ENCODE assay signal across 14 cellular contexts in the genomic region with DNA sequence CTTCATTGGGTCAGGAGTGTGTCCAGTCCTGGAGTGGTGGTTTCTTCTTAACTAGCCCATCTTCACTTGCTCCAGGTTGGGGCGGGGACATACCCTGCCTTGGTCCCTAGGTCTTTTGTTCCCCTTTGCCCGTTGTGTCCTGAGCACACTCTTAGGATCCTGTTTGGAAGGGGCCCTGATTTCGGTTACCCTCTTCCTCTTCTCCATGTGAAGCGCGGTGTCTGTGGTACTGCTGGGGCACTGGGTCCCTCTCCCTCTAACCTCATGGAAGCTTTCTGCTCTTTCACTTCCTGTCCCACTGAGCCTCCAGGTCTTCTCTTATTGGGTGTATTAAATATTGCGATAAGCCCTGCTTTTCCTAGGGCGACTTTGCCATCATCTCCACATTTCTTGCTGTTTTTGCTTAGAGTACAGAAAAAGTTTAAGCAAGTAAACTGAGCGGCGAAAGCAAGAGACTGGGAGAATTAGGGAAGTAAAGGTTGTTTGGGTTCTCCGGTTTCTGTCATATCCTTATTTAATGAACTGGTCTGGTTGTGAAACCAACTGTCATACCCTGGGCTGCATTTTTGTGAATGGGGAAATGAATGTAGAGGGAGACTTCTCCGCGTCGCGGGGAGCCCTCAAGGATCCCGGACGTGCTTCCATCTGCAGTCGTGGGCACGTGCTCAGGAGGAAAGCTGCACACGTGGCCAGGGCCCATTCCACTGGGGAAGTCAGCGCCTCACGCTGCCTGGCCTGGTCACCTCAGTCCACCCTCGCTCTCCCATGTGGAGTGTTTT.
DNase-seq lines count a peak whose midpoint lies in the region; ATAC-seq and TF ChIP-seq lines count a peak whose summit lies in the region.
"Had no signal": no experiment of that assay in that cellular context is flagged by ENCODE, and none has a peak within 500 bp of the region (broad histone marks: within the 10 kb centered on the region; RNA-seq: fewer than 3 reads in every experiment).

No MANE protein-coding gene starts in this region.

- DNase-seq in SIG-M5 treated with dmso at 0.1 percent for 504 hours (lab: John Stamatoyannopoulos, UW; ENCODE audit: unreplicated experiment) (peak; percentile 99), right atrium auricular region (ENCODE audit: low spot score) (no peak), sigmoid colon (peak; percentile 75), iPS-NIHi7 (ENCODE audit: extremely low spot score) (no peak), prostate gland (ENCODE audit: low spot score) (no peak), AG20443 (ENCODE audit: low spot score) (no peak), islet precursor cell (no peak)
- DNase-seq: activated CD8-positive, alpha-beta T cell treated with anti-CD3 and anti-CD28 coated beads for 36 hours; dermis blood vessel endothelial cell; HFFc6; NCI-H1092 treated with DMSO at 0.1 percent for 48 hours; NCI-H82; T-helper 1 cell had no signal

- TF ChIP-seq CTCF in right atrium auricular region (IDR thresholded peaks at IDR 0.05) (no peak), sigmoid colon (IDR thresholded peaks at IDR 0.05) (no peak), prostate gland (IDR thresholded peaks at IDR 0.05) (no peak)

- no peak for TF ChIP-seq EP300 in sigmoid colon (IDR thresholded peaks at IDR 0.05)

- peak; percentile 51 for ATAC-seq in GM18868 (IDR thresholded peaks at IDR 0.05; ENCODE audit: unreplicated experiment)
- ATAC-seq: activated CD8-positive, alpha-beta T cell treated with anti-CD3 and anti-CD28 coated beads for 36 hours had no signal

- H3K27ac ChIP-seq in right atrium auricular region = peak overlapping the region; percentile 27 to 28
- H3K27ac ChIP-seq in sigmoid colon = peak overlapping the region in 3 of 4 donors; percentile 6 to 32 (median 13)
- no peak overlapping the region for H3K27ac ChIP-seq in prostate gland

- intact Hi-C loops in sigmoid colon (cut with DNase I) = no loop called here
- intact Hi-C loops in prostate gland (cut with DNase I) = no loop called here

- H3K4me1 ChIP-seq in right atrium auricular region (peaks cover 0 to 32% of the 10 kb centered on the region in 2 donors), sigmoid colon (peaks cover 0 to 15% (median 0%) of the 10 kb centered on the region in 4 donors), prostate gland (replicated peaks) (no peaks in the 10 kb centered on the region)

- WGBS in sigmoid colon, 2 donors = 60 to 88% methylated on average over 22 of the region's 22 CpGs
- WGBS in prostate gland = 86% methylated on average over 22 of the region's 22 CpGs

- H3K4me3 ChIP-seq in right atrium auricular region (no peak overlapping the region), sigmoid colon (no peak overlapping the region), prostate gland (no peak overlapping the region)

- no peak for TF ChIP-seq POLR2A in sigmoid colon (IDR thresholded peaks at IDR 0.05)
- TF ChIP-seq POLR2A in prostate gland (IDR thresholded peaks at IDR 0.05) = no peak

- no peaks in the 10 kb centered on the region for H3K36me3 ChIP-seq in right atrium auricular region
- peaks cover 0 to 16% (median 0%) of the 10 kb centered on the region in 4 donors for H3K36me3 ChIP-seq in sigmoid colon
- H3K36me3 ChIP-seq in prostate gland = no peaks in the 10 kb centered on the region

- H3K27me3 ChIP-seq in right atrium auricular region (no peaks in the 10 kb centered on the region), sigmoid colon (no peaks in the 10 kb centered on the region), prostate gland (replicated peaks; ENCODE audit: insufficient read depth) (no peaks in the 10 kb centered on the region)

- peaks cover 0 to 5% of the 10 kb centered on the region in 2 donors for H3K9me3 ChIP-seq in right atrium auricular region
- no peaks in the 10 kb centered on the region for H3K9me3 ChIP-seq in sigmoid colon
- no peaks in the 10 kb centered on the region for H3K9me3 ChIP-seq in prostate gland

Comparison
In these comparisons a context has a peak if more than half of its experiments do, and no peak if none do; other contexts are left out.
1. DNase-seq: peak in SIG-M5 treated with dmso at 0.1 percent for 504 hours (single experiment) and sigmoid colon (single experiment); none in right atrium auricular region (single experiment), iPS-NIHi7 (single experiment), prostate gland (single experiment), AG20443 (single experiment) and islet precursor cell (single experiment).
2. H3K27ac ChIP-seq: peak in right atrium auricular region (2 of 2) and sigmoid colon (3 of 4); none in prostate gland (0 of 2).